Comparison of ENCODE assay signal across 8 cellular contexts in the genomic region with DNA sequence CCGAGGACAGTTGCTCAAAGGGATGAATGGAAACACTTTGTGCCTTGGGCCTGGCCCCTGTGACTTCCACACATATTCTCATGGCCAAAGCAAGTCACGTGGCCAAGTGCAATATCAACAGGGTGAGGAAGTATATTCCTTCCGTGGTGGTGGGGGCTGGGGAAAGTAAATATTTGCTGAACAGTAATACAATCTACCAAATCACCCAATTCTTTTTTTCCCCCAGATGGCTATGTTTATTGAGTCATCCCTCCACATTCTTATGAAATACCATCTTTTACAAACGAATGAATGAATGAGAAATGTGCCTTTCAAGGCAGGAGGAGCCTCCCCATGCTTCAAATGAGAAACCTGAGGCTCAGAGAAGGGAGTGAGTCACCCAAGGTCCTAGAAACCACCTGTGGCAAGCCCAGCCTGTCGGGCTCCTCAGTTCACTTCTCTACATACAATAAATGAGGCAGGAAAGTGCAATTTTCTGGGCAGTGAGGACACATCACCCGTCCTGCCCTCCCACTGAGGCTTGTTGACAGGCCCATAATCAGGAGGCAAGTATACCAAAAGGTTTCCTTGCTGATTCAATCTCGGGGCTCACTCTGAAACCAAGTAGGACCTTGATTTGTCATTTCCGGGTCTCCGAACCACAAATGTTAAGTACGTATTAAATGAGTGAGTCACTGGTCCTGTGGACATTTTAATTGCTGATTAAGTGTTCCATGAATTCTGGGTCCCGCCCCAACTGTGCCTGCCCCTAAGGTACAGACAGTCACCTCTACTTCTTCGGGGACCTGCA. TPM values are rescaled to one million over a fixed set of nuclear protein-coding genes. Genes with fewer than 3 reads are reported as not detected.
DNase-seq lines count a peak whose midpoint lies in the region; ATAC-seq and TF ChIP-seq lines count a peak whose summit lies in the region.

No MANE protein-coding gene starts in this region.

- peak overlapping the region; percentile 70 to 81 for H3K4me3 Mint-ChIP-seq in activated T-cell treated with anti-CD3 and anti-CD28 coated beads, Interleukin-2, amount 50 U/mL, for 72 hours

- peaks cover 42% of the 10 kb centered on the region for H3K4me1 ChIP-seq in vagina

- H3K27me3 Mint-ChIP-seq in activated T-cell treated with anti-CD3 and anti-CD28 coated beads, Interleukin-2, amount 50 U/mL, for 72 hours (ENCODE audit: low read depth) = no peaks in the 10 kb centered on the region

- peak overlapping the region; percentile 82 for H3K27ac ChIP-seq in vagina

- no peaks in the 10 kb centered on the region for H3K9me3 Mint-ChIP-seq in activated T-cell treated with anti-CD3 and anti-CD28 coated beads, Interleukin-2, amount 50 U/mL, for 72 hours

- no peaks in the 10 kb centered on the region for H3K9me3 ChIP-seq in vagina

- CTCF ChIA-PET in AG04449 (lab: Yijun Ruan, JAX) = interaction anchor here (4.6 kb wide), 1 partner anchor 12 kb away, joined by 32 read pairs; no protein-coding TSS in a partner anchor

- H3K36me3 Mint-ChIP-seq in activated T-cell treated with anti-CD3 and anti-CD28 coated beads, Interleukin-2, amount 50 U/mL, for 72 hours (ENCODE audit: insufficient read depth in 2 of 2) = no peaks in the 10 kb centered on the region

- intact Hi-C loops in vagina (cut with DNase I) = no loop called here

- DNase-seq in AG04449 (ENCODE audit: low read depth, low spot score) (peak; percentile 76), RPMI8226 (peak; percentile 87), foreskin melanocyte (peak; percentile 80), renal cortical epithelial cell (ENCODE audit: low read depth) (peak; percentile 99), vagina (ENCODE audit: extremely low spot score in 2 of 2) (no peak)
- peak; percentile 77 to 83 for DNase-seq in activated T-cell treated with anti-CD3 and anti-CD28 coated beads, Interleukin-2, amount 50 U/mL, for 72 hours

- H3K4me1 Mint-ChIP-seq in activated T-cell treated with anti-CD3 and anti-CD28 coated beads, Interleukin-2, amount 50 U/mL, for 72 hours (ENCODE audit: low read depth) = peaks cover 44% of the 10 kb centered on the region

- no peaks in the 10 kb centered on the region for H3K27me3 ChIP-seq in vagina

- peak; percentile 45 for ATAC-seq in HG02973 (IDR thresholded peaks at IDR 0.05; ENCODE audit: unreplicated experiment)
- ATAC-seq in activated T-cell treated with anti-CD3 and anti-CD28 coated beads, Interleukin-2, amount 50 U/mL, for 72 hours (replicated peaks in 1 of 2) = peak; percentile 90 to 92
- no peak for ATAC-seq in GM19455 (IDR thresholded peaks at IDR 0.05; ENCODE audit: unreplicated experiment)

- H3K36me3 ChIP-seq in vagina = no peaks in the 10 kb centered on the region

- no peak for TF ChIP-seq CTCF in AG04449 (IDR thresholded peaks at IDR 0.05; ENCODE audit: insufficient read depth, low read length, missing control alignments)
- TF ChIP-seq CTCF in vagina (IDR thresholded peaks at IDR 0.05) = no peak

- H3K27ac Mint-ChIP-seq in activated T-cell treated with anti-CD3 and anti-CD28 coated beads, Interleukin-2, amount 50 U/mL, for 72 hours = peak overlapping the region; percentile 97

- POLR2A ChIA-PET in AG04449 (lab: Yijun Ruan, JAX) = no interaction called here

- TF ChIP-seq POLR2A in vagina (IDR thresholded peaks at IDR 0.05) = no peak

- H3K4me3 ChIP-seq in AG04449 (ENCODE audit: low read depth, low read length) (no peak overlapping the region), vagina (peak overlapping the region in 1 of 2 donors; percentile 10)

RNA-seq across cellular contexts. Expression of gene TOP1, which starts 25.3 kb away (rescaled TPM):
- 10 to 100 TPM; 78.7 to 86.1 TPM for total RNA-seq in activated T-cell treated with anti-CD3 and anti-CD28 coated beads, Interleukin-2, amount 50 U/mL, for 72 hours
- total RNA-seq in renal cortical epithelial cell (22.1 and 66.3 TPM in 2 replicates), vagina (38.1 TPM)

Comparison
In these comparisons a context has a peak if more than half of its experiments do, and no peak if none do; other contexts are left out.
1. DNase-seq: peak in AG04449 (single experiment), RPMI8226 (single experiment), activated T-cell treated with anti-CD3 and anti-CD28 coated beads, Interleukin-2, amount 50 U/mL, for 72 hours (2 of 2), foreskin melanocyte (single experiment) and renal cortical epithelial cell (single experiment); none in vagina (0 of 2).